ENCODE assay signal across 1 cellular context in genomic region chr6:76615395-76615794, GRCh38.
TF ChIP-seq lines count a peak whose summit lies in the region.

No MANE protein-coding gene starts in this region.

TF ChIP-seq in GM12878, 131 proteins besides CTCF, POLR2A, EP300 and RAD21 (continued from another document):
- TF ChIP-seq E2F8 (IDR thresholded peaks at IDR 0.05; ENCODE audit: low read depth, partially characterized antibody) (no peak), ETV6 (conservative IDR thresholded peaks at IDR 0.05 in 1 of 2, IDR thresholded peaks at IDR 0.05 in 1 of 2; ENCODE audit: borderline replicate concordance in 1 of 2, low read depth in 1 of 2) (no peak), SIN3A (IDR thresholded peaks at IDR 0.05; ENCODE audit: low read depth, low read length) (no peak), ZNF622 (IDR thresholded peaks at IDR 0.05) (no peak), E4F1 (IDR thresholded peaks at IDR 0.05; ENCODE audit: borderline replicate concordance, partially characterized antibody) (no peak), ZBTB11 (CRISPR knock-in tag; IDR thresholded peaks at IDR 0.05) (no peak), HSF1 (IDR thresholded peaks at IDR 0.05; ENCODE audit: low read depth, low read length) (no peak), HDAC6 (IDR thresholded peaks at IDR 0.05; ENCODE audit: unreplicated experiment) (no peak), LARP7 (IDR thresholded peaks at IDR 0.05) (no peak), POLR2AphosphoS5 (IDR thresholded peaks at IDR 0.05; ENCODE audit: low read length) (no peak), ZBTB40 (IDR thresholded peaks at IDR 0.05; ENCODE audit: borderline replicate concordance) (no peak)
TF ChIP-seq in GM12878: peak in this region for 0.
